ENCODE assay signal across 8 cellular contexts in the genomic region with DNA sequence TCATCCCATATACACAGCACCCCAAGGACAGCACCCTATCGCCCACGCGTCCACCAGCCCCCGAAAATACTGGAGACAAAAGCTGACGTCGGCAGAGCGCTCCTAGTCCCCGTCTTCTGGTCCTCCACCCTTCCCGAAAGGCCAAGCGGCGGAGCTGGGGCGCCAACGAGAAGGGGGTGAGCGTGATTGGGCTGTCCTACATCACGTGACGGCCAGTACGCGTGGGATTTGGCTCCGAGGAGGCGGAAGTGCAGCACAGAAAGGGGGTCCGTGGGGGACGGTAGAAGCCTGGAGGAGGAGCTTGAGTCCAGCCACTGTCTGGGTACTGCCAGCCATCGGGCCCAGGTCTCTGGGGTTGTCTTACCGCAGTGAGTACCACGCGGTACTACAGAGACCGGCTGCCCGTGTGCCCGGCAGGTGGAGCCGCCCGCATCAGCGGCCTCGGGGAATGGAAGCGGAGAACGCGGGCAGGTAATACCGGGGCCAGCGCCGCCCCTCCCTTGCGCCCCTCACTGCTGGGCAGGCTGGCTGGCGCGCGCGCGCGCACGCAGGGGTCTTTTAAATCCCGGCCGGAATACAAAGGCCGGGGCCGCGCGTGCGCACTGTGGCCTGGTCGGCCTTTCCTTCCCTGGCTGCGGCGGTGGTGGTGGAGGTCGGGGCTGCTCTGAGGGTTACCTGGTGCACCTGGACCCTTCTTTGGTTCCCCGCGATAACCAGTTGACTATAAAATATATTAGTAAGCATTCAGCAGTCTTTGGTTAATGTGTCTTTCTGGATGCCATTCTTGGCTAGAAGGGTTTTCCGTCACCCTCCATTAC. TPM values are rescaled to one million over a fixed set of nuclear protein-coding genes. Genes with fewer than 3 reads are reported as not detected.
DNase-seq lines count a peak whose midpoint lies in the region; ATAC-seq and FAIRE-seq lines count a peak whose summit lies in the region.

A gene (plus strand): TSS at position 283 of the 818 bp plus-strand sequence. CDS start 166 bp downstream, at position 449.

- DNase-seq in COR-L47 (lab: John Stamatoyannopoulos, UW) (peak; percentile 98), HTR-8/SVneo (ENCODE audit: insufficient read length, low spot score) (peak; percentile 96), NOMO-1 treated with dmso at 0.1 percent for 144 hours (lab: John Stamatoyannopoulos, UW; ENCODE audit: unreplicated experiment) (peak; percentile 99), mesendoderm (peak; percentile 99)
- DNase-seq in activated CD8-positive, alpha-beta memory T cell treated with anti-CD3 and anti-CD28 coated beads, Interleukin-2, amount 10 ng/mL, durations not matched to agents 7 days and 5 days = peak; percentile 99
- DNase-seq in stimulated activated CD8-positive, alpha-beta memory T cell treated with anti-CD3 and anti-CD28 coated beads, Interleukin-15, amount 100 ng/mL, for 1 hour (ENCODE audit: low read depth) = peak; percentile 93

- peaks cover 54% of the 10 kb centered on the region for H3K79me2 ChIP-seq in mesendoderm (ENCODE audit: control insufficient read depth, insufficient read depth, low read length)

- peaks cover 47% of the 10 kb centered on the region for H3K4me1 Mint-ChIP-seq in activated CD8-positive, alpha-beta memory T cell treated with anti-CD3 and anti-CD28 coated beads, Interleukin-2, amount 10 ng/mL, durations not matched to agents 7 days and 5 days

- CTCF ChIA-PET in activated CD8-positive, alpha-beta memory T cell treated with anti-CD3 and anti-CD28 coated beads, Interleukin-2, amount 10 ng/mL, durations not matched to agents 7 days and 5 days (lab: Charles Lee) = interaction anchor here (0.9 to 3.2 kb wide), 9 partner anchors 8 to 143 kb away, joined by 3 to 32 read pairs (median 4); a partner anchor contains a TSS

- peak within 1 kb of the TSS; percentile 100 for H3K9ac ChIP-seq in endocrine pancreas (ENCODE audit: control insufficient read depth, insufficient read depth, low read length)
- peak within 1 kb of the TSS; percentile 98 for H3K9ac ChIP-seq in mesendoderm (ENCODE audit: low read length)

- no peaks in the 10 kb centered on the region for H3K9me3 Mint-ChIP-seq in activated CD8-positive, alpha-beta memory T cell treated with anti-CD3 and anti-CD28 coated beads, Interleukin-2, amount 10 ng/mL, durations not matched to agents 7 days and 5 days (ENCODE audit: low read depth)

- peak within 1 kb of the TSS; percentile 28 for H2AK5ac ChIP-seq in mesendoderm (ENCODE audit: low read length)

- H3K27ac ChIP-seq in mesendoderm (ENCODE audit: low read depth, low read length) = peak within 1 kb of the TSS; percentile 85

- peak within 1 kb of the TSS; percentile 96 for H3K56ac ChIP-seq in mesendoderm (ENCODE audit: low read length)

- peak; percentile 89 for FAIRE-seq in HTR-8/SVneo (lab: Jason Lieb, UNC)

- H3K27me3 Mint-ChIP-seq in activated CD8-positive, alpha-beta memory T cell treated with anti-CD3 and anti-CD28 coated beads, Interleukin-2, amount 10 ng/mL, durations not matched to agents 7 days and 5 days = no peaks in the 10 kb centered on the region

- peak within 1 kb of the TSS; percentile 99 for H3K4me3 ChIP-seq in endocrine pancreas (ENCODE audit: control insufficient read depth, insufficient read depth, low read length)
- H3K4me3 ChIP-seq in mesendoderm (ENCODE audit: low read length) = peak within 1 kb of the TSS; percentile 93

- H3K27me3 ChIP-seq in endocrine pancreas (ENCODE audit: control insufficient read depth, insufficient read depth, low read length) (no peaks in the 10 kb centered on the region), mesendoderm (ENCODE audit: insufficient read depth, low read length, poor library complexity) (no peaks in the 10 kb centered on the region)

- peak; percentile 89 for ATAC-seq in GM21367 (IDR thresholded peaks at IDR 0.05; ENCODE audit: unreplicated experiment)
- ATAC-seq in activated CD8-positive, alpha-beta memory T cell treated with anti-CD3 and anti-CD28 coated beads, Interleukin-2, amount 10 ng/mL, durations not matched to agents 7 days and 5 days = peak; percentile 97

- H2BK120ac ChIP-seq in mesendoderm (ENCODE audit: low read depth, low read length) = peak within 1 kb of the TSS; percentile 94

- H3K9me3 ChIP-seq in endocrine pancreas (ENCODE audit: control insufficient read depth, low read length) = no peaks in the 10 kb centered on the region

- H3K4me1 ChIP-seq in endocrine pancreas (ENCODE audit: control insufficient read depth, insufficient read depth, low read length) (peaks cover 15% of the 10 kb centered on the region), mesendoderm (ENCODE audit: control insufficient read depth, low read depth, low read length) (no peaks in the 10 kb centered on the region)

- WGBS in mesendoderm (ENCODE audit: extremely low coverage, insufficient coverage, low lambda C conversion rate) = no CpG with 5 or more reads among the region's 61 CpGs

- H3K79me1 ChIP-seq in mesendoderm (ENCODE audit: low read length) = peaks cover 3% of the 10 kb centered on the region

- H2BK15ac ChIP-seq in mesendoderm (replicated peaks; ENCODE audit: low read depth) = no peak within 1 kb of the TSS

- peak within 1 kb of the TSS; percentile 91 for H4K8ac ChIP-seq in mesendoderm (ENCODE audit: low read depth, low read length)

- H3K36me3 ChIP-seq in endocrine pancreas (ENCODE audit: control insufficient read depth, insufficient read depth, low read length) = no peaks in the 10 kb centered on the region
- H3K36me3 ChIP-seq in mesendoderm (ENCODE audit: control insufficient read depth, insufficient read depth, low read length) = no peaks in the 10 kb centered on the region

- peak within 1 kb of the TSS; percentile 78 for H3K4me2 ChIP-seq in mesendoderm (ENCODE audit: low read length)

- peak within 1 kb of the TSS; percentile 47 for H2BK5ac ChIP-seq in mesendoderm (ENCODE audit: low read length)

- H3K4ac ChIP-seq in mesendoderm (ENCODE audit: low read depth, low read length) = peak within 1 kb of the TSS; percentile 98

- H3K36me3 Mint-ChIP-seq in activated CD8-positive, alpha-beta memory T cell treated with anti-CD3 and anti-CD28 coated beads, Interleukin-2, amount 10 ng/mL, durations not matched to agents 7 days and 5 days = peaks cover 12% of the 10 kb centered on the region

- H3K4me3 Mint-ChIP-seq in activated CD8-positive, alpha-beta memory T cell treated with anti-CD3 and anti-CD28 coated beads, Interleukin-2, amount 10 ng/mL, durations not matched to agents 7 days and 5 days = peak within 1 kb of the TSS; percentile 99

- peak within 1 kb of the TSS; percentile 98 for H3K27ac Mint-ChIP-seq in activated CD8-positive, alpha-beta memory T cell treated with anti-CD3 and anti-CD28 coated beads, Interleukin-2, amount 10 ng/mL, durations not matched to agents 7 days and 5 days

- peak within 1 kb of the TSS; percentile 93 for H3K18ac ChIP-seq in mesendoderm (ENCODE audit: low read length)

- H4K5ac ChIP-seq in mesendoderm (ENCODE audit: low read length) = peak within 1 kb of the TSS; percentile 7

- H3K23ac ChIP-seq in mesendoderm (ENCODE audit: low read length) = no peak within 1 kb of the TSS

RNA-seq across cellular contexts. Expression of the gene that starts here (rescaled TPM):
- total RNA-seq in activated CD8-positive, alpha-beta memory T cell treated with anti-CD3 and anti-CD28 coated beads, Interleukin-2, amount 10 ng/mL, durations not matched to agents 7 days and 5 days = 10 to 100 TPM; 29.4 to 46.5 TPM
- 134 TPM for polyA plus RNA-seq in mesendoderm (2013, experiment 1 of 2)
- polyA plus RNA-seq in mesendoderm (2013, experiment 2 of 2) = 138 TPM

Comparison
In these comparisons a context has a peak if more than half of its experiments do, and no peak if none do; other contexts are left out.
1. Peak in every context shown above with its lines: DNase-seq, ATAC-seq, H3K4me3 ChIP-seq and H3K27ac ChIP-seq.